8 cellular contexts compared by ENCODE assay signal in genomic region chr7:75916259-75916658, GRCh38. TPM values are rescaled to one million over a fixed set of nuclear protein-coding genes. Genes with fewer than 3 reads are reported as not detected.
DNase-seq lines count a peak whose midpoint lies in the region; ATAC-seq, FAIRE-seq and TF ChIP-seq lines count a peak whose summit lies in the region.

No MANE protein-coding gene starts in this region.

- H3K4me1 ChIP-seq in kidney (ENCODE audit: control insufficient read depth in 1 of 2, insufficient read depth in 1 of 2, low read depth in 1 of 2, low read length in 2 of 2) (peaks cover 10 to 11% of the 10 kb centered on the region in 2 donors), suprapubic skin (peaks cover 42% of the 10 kb centered on the region)

- no peaks in the 10 kb centered on the region for H3K27me3 Mint-ChIP-seq in T-helper 2 cell treated with Interferon-gamma antibody and Interleukin-4, amounts not matched to agents 5 μg/mL and 100 μg/mL, for 36 hours (ENCODE audit: low read depth)
- H3K27me3 Mint-ChIP-seq in activated T-helper 1 cell treated with anti-CD3 and anti-CD28 coated beads, Interleukin-12 subunit alpha, Interleukin-12 subunit beta, Interleukin-2, Interleukin-4 antibody, amounts not matched to agents 30 ng/mL and 10 ng/mL and 1 ng/mL, durations not matched to agents 14 hours and 24 hours and 36 hours (ENCODE audit: insufficient read depth) = peaks cover under 1% of the 10 kb centered on the region

- H3K36me3 Mint-ChIP-seq in T-helper 2 cell treated with Interferon-gamma antibody and Interleukin-4, amounts not matched to agents 5 μg/mL and 100 μg/mL, for 36 hours (ENCODE audit: low read depth) = no peaks in the 10 kb centered on the region
- peaks cover 5% of the 10 kb centered on the region for H3K36me3 Mint-ChIP-seq in activated T-helper 1 cell treated with anti-CD3 and anti-CD28 coated beads, Interleukin-12 subunit alpha, Interleukin-12 subunit beta, Interleukin-2, Interleukin-4 antibody, amounts not matched to agents 30 ng/mL and 10 ng/mL and 1 ng/mL, durations not matched to agents 14 hours and 24 hours and 36 hours (ENCODE audit: low read depth)

- WGBS in suprapubic skin = 48% methylated on average over 5 of the region's 5 CpGs

- H3K27ac ChIP-seq in kidney (ENCODE audit: low read depth in 2 of 2, low read length in 2 of 2) (peak overlapping the region; percentile 4 to 19), suprapubic skin (no peak overlapping the region)

- no peak for TF ChIP-seq EP300 in suprapubic skin (IDR thresholded peaks at IDR 0.05)

- H3K9ac ChIP-seq in kidney (ENCODE audit: low read length in 2 of 2) = peak overlapping the region; percentile 41 to 88

- H3K27ac Mint-ChIP-seq in T-helper 2 cell treated with Interferon-gamma antibody and Interleukin-4, amounts not matched to agents 5 μg/mL and 100 μg/mL, for 36 hours = no peak overlapping the region
- no peak overlapping the region for H3K27ac Mint-ChIP-seq in activated T-helper 1 cell treated with anti-CD3 and anti-CD28 coated beads, Interleukin-12 subunit alpha, Interleukin-12 subunit beta, Interleukin-2, Interleukin-4 antibody, amounts not matched to agents 30 ng/mL and 10 ng/mL and 1 ng/mL, durations not matched to agents 14 hours and 24 hours and 36 hours

- H3K9me3 ChIP-seq in kidney (ENCODE audit: control insufficient read depth in 1 of 2, low read length in 2 of 2) (no peaks in the 10 kb centered on the region), suprapubic skin (no peaks in the 10 kb centered on the region)

- TF ChIP-seq CTCF in kidney (IDR thresholded peaks at IDR 0.05; ENCODE audit: borderline replicate concordance, extremely low read depth, insufficient read depth) (no peak), suprapubic skin (IDR thresholded peaks at IDR 0.05) (no peak)

- no peak for ATAC-seq in GM21390 (IDR thresholded peaks at IDR 0.05; ENCODE audit: unreplicated experiment)

- peak overlapping the region; percentile 89 for H3K4me3 Mint-ChIP-seq in T-helper 2 cell treated with Interferon-gamma antibody and Interleukin-4, amounts not matched to agents 5 μg/mL and 100 μg/mL, for 36 hours
- H3K4me3 Mint-ChIP-seq in activated T-helper 1 cell treated with anti-CD3 and anti-CD28 coated beads, Interleukin-12 subunit alpha, Interleukin-12 subunit beta, Interleukin-2, Interleukin-4 antibody, amounts not matched to agents 30 ng/mL and 10 ng/mL and 1 ng/mL, durations not matched to agents 14 hours and 24 hours and 36 hours = peak overlapping the region; percentile 91

- no peak for FAIRE-seq in kidney (lab: Jason Lieb, UNC)

- H3K4me1 Mint-ChIP-seq in T-helper 2 cell treated with Interferon-gamma antibody and Interleukin-4, amounts not matched to agents 5 μg/mL and 100 μg/mL, for 36 hours (ENCODE audit: low read depth) = peaks cover 16% of the 10 kb centered on the region
- peaks cover 44% of the 10 kb centered on the region for H3K4me1 Mint-ChIP-seq in activated T-helper 1 cell treated with anti-CD3 and anti-CD28 coated beads, Interleukin-12 subunit alpha, Interleukin-12 subunit beta, Interleukin-2, Interleukin-4 antibody, amounts not matched to agents 30 ng/mL and 10 ng/mL and 1 ng/mL, durations not matched to agents 14 hours and 24 hours and 36 hours (ENCODE audit: low read depth)

- H3K36me3 ChIP-seq in kidney (ENCODE audit: control insufficient read depth in 1 of 2, insufficient read depth in 2 of 2, low read length in 2 of 2) (no peaks in the 10 kb centered on the region), suprapubic skin (no peaks in the 10 kb centered on the region)

- no peaks in the 10 kb centered on the region for H3K27me3 ChIP-seq in suprapubic skin

- intact Hi-C loops in activated T-helper 1 cell treated with anti-CD3 and anti-CD28 coated beads, Interleukin-12 subunit alpha, Interleukin-12 subunit beta, Interleukin-2, Interleukin-4 antibody, amounts not matched to agents 30 ng/mL and 10 ng/mL and 1 ng/mL, durations not matched to agents 14 hours and 24 hours and 36 hours (cut with micrococcal nuclease) = no loop called here
- intact Hi-C loops in kidney (cut with DNase I) = loop anchor here (5.0 kb wide), 1 partner anchor 41 kb away; no protein-coding TSS in a partner anchor

- H3K4me3 ChIP-seq in kidney (ENCODE audit: low read length in 2 of 2) = peak overlapping the region; percentile 83 to 92
- H3K4me3 ChIP-seq in suprapubic skin = peak overlapping the region; percentile 96

- no peak for TF ChIP-seq POLR2A in suprapubic skin (IDR thresholded peaks at IDR 0.05)

- no peaks in the 10 kb centered on the region for H3K9me3 Mint-ChIP-seq in T-helper 2 cell treated with Interferon-gamma antibody and Interleukin-4, amounts not matched to agents 5 μg/mL and 100 μg/mL, for 36 hours
- no peaks in the 10 kb centered on the region for H3K9me3 Mint-ChIP-seq in activated T-helper 1 cell treated with anti-CD3 and anti-CD28 coated beads, Interleukin-12 subunit alpha, Interleukin-12 subunit beta, Interleukin-2, Interleukin-4 antibody, amounts not matched to agents 30 ng/mL and 10 ng/mL and 1 ng/mL, durations not matched to agents 14 hours and 24 hours and 36 hours

- DNase-seq in T-helper 2 cell treated with Interferon-gamma antibody and Interleukin-4, amounts not matched to agents 5 μg/mL and 100 μg/mL, for 36 hours (ENCODE audit: low spot score) = no peak
- DNase-seq in T-helper 2 cell (no peak), kidney (no peak), suprapubic skin (ENCODE audit: low spot score in 2 of 2) (no peak), DMS 273 (lab: John Stamatoyannopoulos, UW; ENCODE audit: unreplicated experiment) (no peak), RKO (ENCODE audit: low spot score) (no peak)
- DNase-seq in activated T-helper 1 cell treated with anti-CD3 and anti-CD28 coated beads, Interleukin-12 subunit alpha, Interleukin-12 subunit beta, Interleukin-2, Interleukin-4 antibody, amounts not matched to agents 30 ng/mL and 10 ng/mL and 1 ng/mL, durations not matched to agents 14 hours and 24 hours and 36 hours (ENCODE audit: low spot score) = no peak

RNA-seq across cellular contexts. Expression of gene POR, which starts 1.3 kb away (rescaled TPM):
- total RNA-seq in activated T-helper 1 cell treated with anti-CD3 and anti-CD28 coated beads, Interleukin-12 subunit alpha, Interleukin-12 subunit beta, Interleukin-2, Interleukin-4 antibody, amounts not matched to agents 30 ng/mL and 10 ng/mL and 1 ng/mL, durations not matched to agents 14 hours and 24 hours and 36 hours = 84.4 and 91.2 TPM in 2 replicates
- 130 TPM for total RNA-seq in kidney
- 122 TPM for polyA plus RNA-seq in kidney (ENCODE audit: insufficient read depth, low read depth, low replicate concordance)
- total RNA-seq in suprapubic skin = 100 to 1,000 TPM in 1 of 4 donors, 10 to 100 TPM in 3; 85.8 to 112 (median 91.8) TPM

RNA-seq across cellular contexts. Expression of gene RHBDD2, which starts 37.4 kb away (rescaled TPM):
- total RNA-seq in activated T-helper 1 cell treated with anti-CD3 and anti-CD28 coated beads, Interleukin-12 subunit alpha, Interleukin-12 subunit beta, Interleukin-2, Interleukin-4 antibody, amounts not matched to agents 30 ng/mL and 10 ng/mL and 1 ng/mL, durations not matched to agents 14 hours and 24 hours and 36 hours = 59.9 and 63.9 TPM in 2 replicates
- total RNA-seq in kidney = 89.5 TPM
- 185 TPM for polyA plus RNA-seq in kidney (ENCODE audit: insufficient read depth, low read depth, low replicate concordance)
- total RNA-seq in suprapubic skin = 10 to 100 TPM; 28.3 to 63.1 (median 49.8) TPM
